ENCODE assay signal across 25 cellular contexts in the genomic region with DNA sequence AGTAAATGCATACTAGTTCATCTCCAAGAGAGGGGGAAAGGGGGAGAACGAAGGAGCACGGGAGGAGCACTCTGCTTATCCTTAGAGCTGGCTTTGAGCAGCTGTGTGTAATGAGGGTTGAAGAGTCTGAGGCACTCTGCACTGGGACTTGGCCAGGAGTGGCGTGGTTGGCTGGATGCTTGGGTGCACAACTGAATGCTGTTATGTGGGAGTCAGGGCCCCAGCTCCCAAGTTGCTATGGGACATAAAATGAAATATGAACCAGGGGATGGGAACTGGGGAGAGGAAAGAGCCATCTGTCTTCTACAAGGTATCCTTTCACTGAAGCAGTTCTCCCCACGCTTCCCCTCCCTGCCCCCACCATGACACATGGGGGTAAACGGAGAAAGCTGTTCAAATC.
"Had no signal": no experiment of that assay in that cellular context is flagged by ENCODE, and none has a peak within 500 bp of the region (broad histone marks: within the 10 kb centered on the region; RNA-seq: fewer than 3 reads in every experiment).

No MANE protein-coding gene starts in this region.

- ATAC-seq: activated CD4-positive, alpha-beta T cell treated with anti-CD3 and anti-CD28 coated beads for 36 hours; activated T-cell treated with anti-CD3 and anti-CD28 coated beads, Interleukin-2, amount 50 U/mL, for 4 hours; gastrocnemius medialis; heart left ventricle; sciatic nerve; stimulated activated memory B cell treated with anti-CD40 and anti-IgM and Interleukin-4, amounts not matched to agents 10 μg/mL and 1 μg/mL and 100 μg/mL, for 72 hours had no signal

- H3K4me3 ChIP-seq: breast epithelium, colonic mucosa, esophagus squamous epithelium, gastrocnemius medialis, heart left ventricle, stomach, suprapubic skin, transverse colon, uterus had no signal

- H3K4me3 Mint-ChIP-seq: activated B cell treated with CpG ODN at 0.5 μM for 24 hours; activated CD4-positive, alpha-beta T cell treated with anti-CD3 and anti-CD28 coated beads for 36 hours; activated naive CD8-positive, alpha-beta T cell treated with anti-CD3 and anti-CD28 coated beads, Interleukin-2, amount 10 ng/mL, durations not matched to agents 7 days and 5 days; activated T-cell treated with anti-CD3 and anti-CD28 coated beads, Interleukin-2, amount 50 U/mL, for 4 hours; endodermal cell; memory B cell; stimulated activated memory B cell treated with anti-CD40 and anti-IgM and Interleukin-4, amounts not matched to agents 10 μg/mL and 1 μg/mL and 100 μg/mL, for 72 hours had no signal

- H3K36me3 Mint-ChIP-seq: activated naive CD8-positive, alpha-beta T cell treated with anti-CD3 and anti-CD28 coated beads, Interleukin-2, amount 10 ng/mL, durations not matched to agents 7 days and 5 days; memory B cell; stimulated activated memory B cell treated with anti-CD40 and anti-IgM and Interleukin-4, amounts not matched to agents 10 μg/mL and 1 μg/mL and 100 μg/mL, for 72 hours had no signal

- H3K27ac ChIP-seq: breast epithelium, colonic mucosa, esophagus squamous epithelium, gastrocnemius medialis, heart left ventricle, stomach, suprapubic skin, transverse colon, uterus had no signal

- H3K36me3 ChIP-seq: breast epithelium, colonic mucosa, esophagus squamous epithelium, gastrocnemius medialis, heart left ventricle, stomach, suprapubic skin, transverse colon, uterus had no signal

- H3K27me3 ChIP-seq: colonic mucosa, gastrocnemius medialis, uterus had no signal

- H3K27me3 Mint-ChIP-seq: activated B cell treated with CpG ODN at 0.5 μM for 24 hours; memory B cell; stimulated activated memory B cell treated with anti-CD40 and anti-IgM and Interleukin-4, amounts not matched to agents 10 μg/mL and 1 μg/mL and 100 μg/mL, for 72 hours had no signal

- DNase-seq: activated B cell treated with CpG ODN at 0.5 μM for 24 hours; activated CD4-positive, alpha-beta T cell treated with anti-CD3 and anti-CD28 coated beads for 36 hours; activated CD4-positive, alpha-beta T cell treated with anti-CD3 and anti-CD28 coated beads, Interleukin-2, amount 50 U/mL, for 4 hours; activated CD8-positive, alpha-beta memory T cell treated with anti-CD3 and anti-CD28 coated beads, Interleukin-2, amount 50 U/mL, for 48 hours; activated naive CD4-positive, alpha-beta T cell treated with Interleukin-2 at 50 U/mL for 16 hours; activated naive CD8-positive, alpha-beta T cell treated with anti-CD3 and anti-CD28 coated beads, Interleukin-2, amount 10 ng/mL, durations not matched to agents 7 days and 5 days; activated T-cell treated with anti-CD3 and anti-CD28 coated beads, Interleukin-2, amount 50 U/mL, for 4 hours; amniotic stem cell; colonic mucosa; endodermal cell; esophagus squamous epithelium; gastrocnemius medialis; heart left ventricle; occipital lobe; small intestine; stomach; T1000; transverse colon; uterus had no signal

- H3K9me3 Mint-ChIP-seq: activated naive CD8-positive, alpha-beta T cell treated with anti-CD3 and anti-CD28 coated beads, Interleukin-2, amount 10 ng/mL, durations not matched to agents 7 days and 5 days; activated T-cell treated with anti-CD3 and anti-CD28 coated beads, Interleukin-2, amount 50 U/mL, for 4 hours; activated T-helper 2 cell treated with anti-CD3 and anti-CD28 coated beads, Interferon-gamma antibody, Interleukin-2, Interleukin-4, amounts not matched to agents 10 μg/mL and 5 μg/mL and 100 μg/mL, durations not matched to agents 14 hours and 24 hours and 36 hours had no signal

- H3K4me1 ChIP-seq: breast epithelium, colonic mucosa, esophagus squamous epithelium, gastrocnemius medialis, heart left ventricle, stomach, suprapubic skin, transverse colon, uterus had no signal

- H3K4me1 Mint-ChIP-seq: activated B cell treated with CpG ODN at 0.5 μM for 24 hours; activated CD4-positive, alpha-beta T cell treated with anti-CD3 and anti-CD28 coated beads for 36 hours; activated naive CD8-positive, alpha-beta T cell treated with anti-CD3 and anti-CD28 coated beads, Interleukin-2, amount 10 ng/mL, durations not matched to agents 7 days and 5 days; endodermal cell; memory B cell; stimulated activated memory B cell treated with anti-CD40 and anti-IgM and Interleukin-4, amounts not matched to agents 10 μg/mL and 1 μg/mL and 100 μg/mL, for 72 hours had no signal

- H3K27ac Mint-ChIP-seq: activated B cell treated with CpG ODN at 0.5 μM for 24 hours; activated CD4-positive, alpha-beta T cell treated with anti-CD3 and anti-CD28 coated beads for 36 hours; activated naive CD8-positive, alpha-beta T cell treated with anti-CD3 and anti-CD28 coated beads, Interleukin-2, amount 10 ng/mL, durations not matched to agents 7 days and 5 days; activated T-helper 2 cell treated with anti-CD3 and anti-CD28 coated beads, Interferon-gamma antibody, Interleukin-2, Interleukin-4, amounts not matched to agents 10 μg/mL and 5 μg/mL and 100 μg/mL, durations not matched to agents 14 hours and 24 hours and 36 hours; endodermal cell; memory B cell; stimulated activated memory B cell treated with anti-CD40 and anti-IgM and Interleukin-4, amounts not matched to agents 10 μg/mL and 1 μg/mL and 100 μg/mL, for 72 hours had no signal
